In the genomic region with DNA sequence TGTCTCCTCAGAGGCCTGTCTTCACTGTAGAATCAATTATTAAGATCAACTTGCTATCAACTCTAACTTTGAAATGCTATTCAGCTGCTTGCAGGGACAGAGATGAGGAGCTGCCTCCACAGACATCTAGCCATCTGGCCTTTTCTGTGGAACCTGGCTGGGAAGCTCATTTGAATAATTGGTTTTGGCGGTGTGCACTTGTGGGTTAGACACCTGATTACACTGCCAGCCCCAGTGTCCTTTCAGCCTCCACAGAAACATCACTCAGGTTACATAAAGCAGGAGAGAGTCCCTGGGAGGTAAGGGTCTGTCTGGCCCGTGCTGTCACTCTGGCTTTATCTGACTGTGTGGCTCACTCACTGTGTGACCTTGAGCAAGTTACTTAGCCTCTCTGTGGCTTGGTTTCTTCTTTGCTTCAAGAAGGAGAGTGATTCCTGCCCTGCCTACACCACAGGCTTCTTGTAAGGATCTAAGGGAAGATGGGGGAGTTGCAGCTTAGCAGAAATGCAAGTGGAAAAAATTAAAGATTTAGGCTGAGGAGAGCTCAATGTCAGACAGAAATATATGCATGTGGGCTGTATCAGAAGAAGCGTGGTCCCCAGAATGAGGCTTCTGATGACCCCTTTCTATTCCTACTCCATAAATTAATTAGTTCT, we compare ENCODE assay signal across 13 cellular contexts.
DNase-seq lines count a peak whose midpoint lies in the region; ATAC-seq and TF ChIP-seq lines count a peak whose summit lies in the region.
"Had no signal": no experiment of that assay in that cellular context is flagged by ENCODE, and none has a peak within 500 bp of the region (broad histone marks: within the 10 kb centered on the region; RNA-seq: fewer than 3 reads in every experiment).

No MANE protein-coding gene starts in this region.

- peaks cover 47% of the 10 kb centered on the region for H3K4me1 Mint-ChIP-seq in brain
- H3K4me1 Mint-ChIP-seq: activated B cell treated with CpG ODN at 0.5 μM for 24 hours had no signal

- no peak overlapping the region for H3K4me3 Mint-ChIP-seq in brain
- H3K4me3 Mint-ChIP-seq: activated B cell treated with CpG ODN at 0.5 μM for 24 hours; CD4-positive, alpha-beta T cell; nephron progenitor cell had no signal

- peak; percentile 86 for DNase-seq in COR-L47 (lab: John Stamatoyannopoulos, UW)
- DNase-seq in NCI-H128 (lab: John Stamatoyannopoulos, UW; ENCODE audit: unreplicated experiment): peak; percentile 42
- DNase-seq in NCI-H345 (lab: John Stamatoyannopoulos, UW): peak; percentile 57
- DNase-seq: activated B cell treated with CpG ODN at 0.5 μM for 24 hours; CD4-positive, alpha-beta T cell; GF-D8; HCEC 1CT; nephron progenitor cell had no signal

- H3K27ac Mint-ChIP-seq in brain: peak overlapping the region in 4 of 5 experiments; percentile 20 to 80 (median 53)
- H3K27ac Mint-ChIP-seq: activated B cell treated with CpG ODN at 0.5 μM for 24 hours; CD4-positive, alpha-beta T cell; nephron progenitor cell had no signal

- H3K27me3 Mint-ChIP-seq in brain: peaks cover 21% of the 10 kb centered on the region
- H3K27me3 Mint-ChIP-seq: activated B cell treated with CpG ODN at 0.5 μM for 24 hours had no signal

- ATAC-seq in HG03135 (IDR thresholded peaks at IDR 0.05; ENCODE audit: unreplicated experiment) (no peak), HG02938 (IDR thresholded peaks at IDR 0.05; ENCODE audit: unreplicated experiment) (no peak), SK-N-SH treated with all-trans-retinoic acid at 6 μM for 48 hours (no peak), GM18907 (IDR thresholded peaks at IDR 0.05; ENCODE audit: unreplicated experiment) (no peak)

- TF ChIP-seq CTCF in brain (conservative IDR thresholded peaks at IDR 0.05): no peak

- no peaks in the 10 kb centered on the region for H3K36me3 Mint-ChIP-seq in brain

- peaks cover 0 to 3% (median 0%) of the 10 kb centered on the region in 5 experiments for H3K9me3 Mint-ChIP-seq in brain
- H3K9me3 Mint-ChIP-seq: activated B cell treated with CpG ODN at 0.5 μM for 24 hours; CD4-positive, alpha-beta T cell; nephron progenitor cell had no signal

TF ChIP-seq in SK-N-SH treated with all-trans-retinoic acid at 6 μM for 48 hours, 23 proteins besides CTCF, POLR2A, EP300 and RAD21:
- TF ChIP-seq CSDC2 (CRISPR knock-in tag; IDR thresholded peaks at IDR 0.05) (no peak), ISL1 (CRISPR knock-in tag; IDR thresholded peaks at IDR 0.05) (no peak)
- TF ChIP-seq, protein P1, sequence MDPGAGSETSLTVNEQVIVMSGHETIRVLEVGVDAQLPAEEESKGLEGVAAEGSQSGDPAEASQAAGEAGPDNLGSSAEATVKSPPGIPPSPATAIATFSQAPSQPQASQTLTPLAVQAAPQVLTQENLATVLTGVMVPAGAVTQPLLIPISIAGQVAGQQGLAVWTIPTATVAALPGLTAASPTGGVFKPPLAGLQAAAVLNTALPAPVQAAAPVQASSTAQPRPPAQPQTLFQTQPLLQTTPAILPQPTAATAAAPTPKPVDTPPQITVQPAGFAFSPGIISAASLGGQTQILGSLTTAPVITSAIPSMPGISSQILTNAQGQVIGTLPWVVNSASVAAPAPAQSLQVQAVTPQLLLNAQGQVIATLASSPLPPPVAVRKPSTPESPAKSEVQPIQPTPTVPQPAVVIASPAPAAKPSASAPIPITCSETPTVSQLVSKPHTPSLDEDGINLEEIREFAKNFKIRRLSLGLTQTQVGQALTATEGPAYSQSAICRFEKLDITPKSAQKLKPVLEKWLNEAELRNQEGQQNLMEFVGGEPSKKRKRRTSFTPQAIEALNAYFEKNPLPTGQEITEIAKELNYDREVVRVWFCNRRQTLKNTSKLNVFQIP (CRISPR knock-in tag; IDR thresholded peaks at IDR 0.05; ENCODE audit: borderline replicate concordance, low read depth): no peak
